8 cellular contexts compared by ENCODE assay signal in genomic region chr12:6769003-6769389, GRCh38. TPM values are rescaled to one million over a fixed set of nuclear protein-coding genes. Genes with fewer than 3 reads are reported as not detected.
A peak's percentile ranks its signal among the peaks of the same experiment; 100 is the strongest.
DNase-seq lines count a peak whose midpoint lies in the region; ATAC-seq and TF ChIP-seq lines count a peak whose summit lies in the region.

No MANE protein-coding gene starts in this region.

- H3K36me3 ChIP-seq in right lobe of liver: peaks cover 0 to 17% (median 5%) of the 10 kb centered on the region in 4 donors

- POLR2A ChIA-PET in AG04450 (lab: Yijun Ruan, JAX): interaction anchor here (0.6 to 5.1 kb wide), 4 partner anchors 9 to 54 kb away, joined by 3 to 89 read pairs (median 4); partner anchors contain the start of gene MLF2

- H3K4me1 ChIP-seq in right lobe of liver: peaks cover 0 to 48% (median 6%) of the 10 kb centered on the region in 4 donors

- no peak for TF ChIP-seq POLR2A in right lobe of liver (IDR thresholded peaks at IDR 0.05)

- H3K4me3 ChIP-seq in AG04450 (ENCODE audit: low read depth, low read length) (peak overlapping the region; percentile 85), LNCaP clone FGC (ENCODE audit: low read depth, low read length) (peak overlapping the region; percentile 81), astrocyte of the spinal cord (ENCODE audit: low read depth, low read length) (peak overlapping the region; percentile 93), right lobe of liver (peak overlapping the region in 2 of 3 donors; percentile 85 to 93)

- in situ Hi-C loops in astrocyte of the spinal cord (cut with HindIII; ENCODE audit: low sequenced_read_pairs): no loop called here

- no peaks in the 10 kb centered on the region; the same call in 1 of the 2 replicates for H3K9me3 ChIP-seq in AG04450 (ENCODE audit: control insufficient read depth, insufficient read depth, low read length)
- H3K9me3 ChIP-seq in right lobe of liver: no peaks in the 10 kb centered on the region

- intact Hi-C loops in right lobe of liver (cut with DNase I): no loop called here

- CTCF ChIA-PET in AG04450 (lab: Charles Lee): interaction anchor here (0.6 to 7.9 kb wide), 3 partner anchors 10 to 52 kb away, joined by 3 to 136 read pairs (median 14); partner anchors contain the start of gene MLF2

- H3K27me3 ChIP-seq in AG04450 (ENCODE audit: control insufficient read depth, insufficient read depth, low read length): no peaks in the 10 kb centered on the region
- no peaks in the 10 kb centered on the region for H3K27me3 ChIP-seq in right lobe of liver

- H3K27ac ChIP-seq in AG04450 (ENCODE audit: low read depth, low read length): peak overlapping the region; percentile 31
- H3K27ac ChIP-seq in right lobe of liver: peak overlapping the region in 1 of 3 donors; percentile 93

- no peak for ATAC-seq in right lobe of liver
- no peak for ATAC-seq in HG02623 (IDR thresholded peaks at IDR 0.05; ENCODE audit: unreplicated experiment)
- ATAC-seq in HG03280 (IDR thresholded peaks at IDR 0.05; ENCODE audit: unreplicated experiment): no peak

- no peak for DNase-seq in AG04450 (ENCODE audit: low read depth, low spot score)
- no peak for DNase-seq in LNCaP clone FGC (ENCODE audit: low read depth)
- DNase-seq in astrocyte of the spinal cord (ENCODE audit: low read depth, low spot score): peak; percentile 39
- peak; percentile 61 to 71 (median 66) for DNase-seq in right lobe of liver
- DNase-seq in COR-L47 (lab: John Stamatoyannopoulos, UW): no peak
- DNase-seq in HK-2 (ENCODE audit: unreplicated experiment): no peak

- no peak for TF ChIP-seq CTCF in AG04450 (IDR thresholded peaks at IDR 0.05; ENCODE audit: low read depth, low read length)
- TF ChIP-seq CTCF in LNCaP clone FGC (IDR thresholded peaks at IDR 0.05; ENCODE audit: control insufficient read depth, extremely low read depth, insufficient read depth): no peak
- TF ChIP-seq CTCF in astrocyte of the spinal cord (IDR thresholded peaks at IDR 0.05; ENCODE audit: low read depth, low read length): no peak
- no peak for TF ChIP-seq CTCF in right lobe of liver (IDR thresholded peaks at IDR 0.05)

- WGBS in right lobe of liver (ENCODE audit: insufficient coverage, low coverage, low lambda C conversion rate, missing lambda C conversion rate): 57% methylated on average over 4 of the region's 6 CpGs

RNA-seq across cellular contexts. Expression of gene PTMS, which starts 2.8 kb away (rescaled TPM):
- 155 and 170 TPM in 2 replicates for polyA plus RNA-seq in AG04450 (2011; rRNA removed)
- 73.0 and 109 TPM in 2 replicates for polyA minus RNA-seq in AG04450 (2011; rRNA and poly(A)+ RNA removed)
- 100 to 1,000 TPM; 113 to 484 (median 404) TPM for total RNA-seq in right lobe of liver

RNA-seq across cellular contexts. Expression of gene LAG3, which starts 3.3 kb away (rescaled TPM):
- 0.11 and 0.33 TPM in 2 replicates for polyA plus RNA-seq in AG04450 (2011; rRNA removed)
- 0.09 and 0.22 TPM in 2 replicates for polyA minus RNA-seq in AG04450 (2011; rRNA and poly(A)+ RNA removed)
- total RNA-seq in right lobe of liver: 1 to 10 TPM in 4 of 6 experiments, under 1 TPM in 2; 0.18 to 2.3 (median 1.4) TPM

RNA-seq across cellular contexts. Expression of gene MLF2, which starts 16.1 kb away (rescaled TPM):
- 241 and 263 TPM in 2 replicates for polyA plus RNA-seq in AG04450 (2011; rRNA removed)
- polyA minus RNA-seq in AG04450 (2011; rRNA and poly(A)+ RNA removed): 148 and 185 TPM in 2 replicates
- 100 to 1,000 TPM; 104 to 185 (median 134) TPM for total RNA-seq in right lobe of liver

RNA-seq across cellular contexts. Expression of gene CD4, which starts 20.3 kb away (rescaled TPM):
- polyA plus RNA-seq in AG04450 (2011; rRNA removed): 24.8 and 24.9 TPM in 2 replicates
- 17.8 and 18.5 TPM in 2 replicates for polyA minus RNA-seq in AG04450 (2011; rRNA and poly(A)+ RNA removed)
- total RNA-seq in right lobe of liver: 10 to 100 TPM; 10.0 to 41.6 (median 28.1) TPM

RNA-seq across cellular contexts. Expression of gene COPS7A, which starts 45.1 kb away (rescaled TPM):
- polyA plus RNA-seq in AG04450 (2011; rRNA removed): 93.2 and 104 TPM in 2 replicates
- 36.2 and 42.9 TPM in 2 replicates for polyA minus RNA-seq in AG04450 (2011; rRNA and poly(A)+ RNA removed)
- 10 to 100 TPM; 26.7 to 49.5 (median 30.6) TPM for total RNA-seq in right lobe of liver

Comparison
In these comparisons a context has a peak if more than half of its experiments do, and no peak if none do; other contexts are left out.
1. DNase-seq: peak in astrocyte of the spinal cord (single experiment) and right lobe of liver (3 of 3); none in AG04450 (single experiment), LNCaP clone FGC (single experiment), COR-L47 (single experiment) and HK-2 (single experiment).
2. Peak in every context shown above with its lines, with median percentiles within 50 percentile points of each other: H3K4me3 ChIP-seq.